In the genomic region with DNA sequence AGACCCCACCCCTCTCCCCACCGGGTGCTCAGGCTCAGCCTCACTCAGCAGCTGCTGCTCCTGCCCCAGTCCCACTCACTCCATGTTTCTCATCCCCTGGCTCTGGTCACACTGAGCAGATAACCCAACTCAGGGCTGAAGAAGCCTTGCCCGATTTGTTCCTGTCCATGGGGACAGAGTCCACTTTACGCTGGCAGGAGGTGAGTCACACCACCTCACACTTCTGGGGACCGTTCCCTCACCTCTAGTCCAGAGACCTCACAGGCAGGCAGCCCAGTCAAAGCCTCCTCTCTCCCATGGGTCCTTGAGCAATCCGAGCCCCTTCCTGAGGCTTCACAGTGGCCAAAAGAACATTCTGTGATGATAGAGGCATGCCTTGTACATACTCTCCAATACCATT, we compare ENCODE assay signal across 1 cellular context.
A peak's percentile ranks its signal among the peaks of the same experiment; 100 is the strongest.
TF ChIP-seq lines count a peak whose summit lies in the region.

No MANE protein-coding gene starts in this region.

TF ChIP-seq in HepG2, 621 proteins besides CTCF, POLR2A, EP300 and RAD21 (continued from another document and continues in another):
- TF ChIP-seq, protein P1, sequence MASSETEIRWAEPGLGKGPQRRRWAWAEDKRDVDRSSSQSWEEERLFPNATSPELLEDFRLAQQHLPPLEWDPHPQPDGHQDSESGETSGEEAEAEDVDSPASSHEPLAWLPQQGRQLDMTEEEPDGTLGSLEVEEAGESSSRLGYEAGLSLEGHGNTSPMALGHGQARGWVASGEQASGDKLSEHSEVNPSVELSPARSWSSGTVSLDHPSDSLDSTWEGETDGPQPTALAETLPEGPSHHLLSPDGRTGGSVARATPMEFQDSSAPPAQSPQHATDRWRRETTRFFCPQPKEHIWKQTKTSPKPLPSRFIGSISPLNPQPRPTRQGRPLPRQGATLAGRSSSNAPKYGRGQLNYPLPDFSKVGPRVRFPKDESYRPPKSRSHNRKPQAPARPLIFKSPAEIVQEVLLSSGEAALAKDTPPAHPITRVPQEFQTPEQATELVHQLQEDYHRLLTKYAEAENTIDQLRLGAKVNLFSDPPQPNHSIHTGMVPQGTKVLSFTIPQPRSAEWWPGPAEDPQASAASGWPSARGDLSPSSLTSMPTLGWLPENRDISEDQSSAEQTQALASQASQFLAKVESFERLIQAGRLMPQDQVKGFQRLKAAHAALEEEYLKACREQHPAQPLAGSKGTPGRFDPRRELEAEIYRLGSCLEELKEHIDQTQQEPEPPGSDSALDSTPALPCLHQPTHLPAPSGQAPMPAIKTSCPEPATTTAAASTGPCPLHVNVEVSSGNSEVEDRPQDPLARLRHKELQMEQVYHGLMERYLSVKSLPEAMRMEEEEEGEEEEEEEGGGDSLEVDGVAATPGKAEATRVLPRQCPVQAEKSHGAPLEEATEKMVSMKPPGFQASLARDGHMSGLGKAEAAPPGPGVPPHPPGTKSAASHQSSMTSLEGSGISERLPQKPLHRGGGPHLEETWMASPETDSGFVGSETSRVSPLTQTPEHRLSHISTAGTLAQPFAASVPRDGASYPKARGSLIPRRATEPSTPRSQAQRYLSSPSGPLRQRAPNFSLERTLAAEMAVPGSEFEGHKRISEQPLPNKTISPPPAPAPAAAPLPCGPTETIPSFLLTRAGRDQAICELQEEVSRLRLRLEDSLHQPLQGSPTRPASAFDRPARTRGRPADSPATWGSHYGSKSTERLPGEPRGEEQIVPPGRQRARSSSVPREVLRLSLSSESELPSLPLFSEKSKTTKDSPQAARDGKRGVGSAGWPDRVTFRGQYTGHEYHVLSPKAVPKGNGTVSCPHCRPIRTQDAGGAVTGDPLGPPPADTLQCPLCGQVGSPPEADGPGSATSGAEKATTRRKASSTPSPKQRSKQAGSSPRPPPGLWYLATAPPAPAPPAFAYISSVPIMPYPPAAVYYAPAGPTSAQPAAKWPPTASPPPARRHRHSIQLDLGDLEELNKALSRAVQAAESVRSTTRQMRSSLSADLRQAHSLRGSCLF (CRISPR knock-in tag; IDR thresholded peaks at IDR 0.05; ENCODE audit: borderline replicate concordance), result no peak
- TF ChIP-seq ZNF383 (CRISPR knock-in tag; IDR thresholded peaks at IDR 0.05; ENCODE audit: borderline replicate concordance) (no peak), DMAP1 (CRISPR knock-in tag; IDR thresholded peaks at IDR 0.05) (no peak), ZNF264 (CRISPR knock-in tag; IDR thresholded peaks at IDR 0.05) (peak; percentile 48; the same call in 1 of the 2 replicates), SAP130 (CRISPR knock-in tag; IDR thresholded peaks at IDR 0.05; ENCODE audit: low read depth) (peak; percentile 73), ZNF572 (CRISPR knock-in tag; IDR thresholded peaks at IDR 0.05) (no peak), ZNF17 (CRISPR knock-in tag; IDR thresholded peaks at IDR 0.05) (no peak), FOXM1 (CRISPR knock-in tag; IDR thresholded peaks at IDR 0.05) (no peak), ZSCAN20 (CRISPR knock-in tag; IDR thresholded peaks at IDR 0.05; ENCODE audit: borderline replicate concordance) (no peak), ZFP36L2 (CRISPR knock-in tag; IDR thresholded peaks at IDR 0.05) (no peak), ZNF34 (CRISPR knock-in tag; IDR thresholded peaks at IDR 0.05; ENCODE audit: borderline replicate concordance) (no peak), YY1 (IDR thresholded peaks at IDR 0.05; ENCODE audit: insufficient read depth, insufficient replicate concordance, low read depth, low read length) (no peak), TGIF2 (CRISPR knock-in tag; IDR thresholded peaks at IDR 0.05) (no peak), ZNF878 (CRISPR knock-in tag; IDR thresholded peaks at IDR 0.05) (no peak), U2AF1 (optimal IDR thresholded peaks at IDR 0.05; ENCODE audit: low read depth, low read length) (no peak), KLF16 (CRISPR knock-in tag; IDR thresholded peaks at IDR 0.05) (peak in 1 of 2 experiments; percentile 30; a peak in 1 of 4 replicates), FOXP1 (IDR thresholded peaks at IDR 0.05) (no peak), FOXP1 (CRISPR knock-in tag; IDR thresholded peaks at IDR 0.05) (0 out of 2 replicates have a peak, but pooled peaks have one; percentile 9), HNRNPLL (IDR thresholded peaks at IDR 0.05; ENCODE audit: low read depth, low read length, poor library complexity, severe bottlenecking) (no peak), ZNF713 (CRISPR knock-in tag; IDR thresholded peaks at IDR 0.05) (no peak), RBM39 (IDR thresholded peaks at IDR 0.05; ENCODE audit: low read depth, low read length, poor library complexity, severe bottlenecking) (no peak), ZNF224 (CRISPR knock-in tag; IDR thresholded peaks at IDR 0.05) (0 out of 2 replicates have a peak, but pooled peaks have one; percentile 60), SMC3 (IDR thresholded peaks at IDR 0.05; ENCODE audit: low read length) (peak; percentile 30; the same call in 1 of the 2 replicates), ZNF234 (CRISPR knock-in tag; conservative IDR thresholded peaks at IDR 0.05) (no peak)
- TF ChIP-seq, protein P2, sequence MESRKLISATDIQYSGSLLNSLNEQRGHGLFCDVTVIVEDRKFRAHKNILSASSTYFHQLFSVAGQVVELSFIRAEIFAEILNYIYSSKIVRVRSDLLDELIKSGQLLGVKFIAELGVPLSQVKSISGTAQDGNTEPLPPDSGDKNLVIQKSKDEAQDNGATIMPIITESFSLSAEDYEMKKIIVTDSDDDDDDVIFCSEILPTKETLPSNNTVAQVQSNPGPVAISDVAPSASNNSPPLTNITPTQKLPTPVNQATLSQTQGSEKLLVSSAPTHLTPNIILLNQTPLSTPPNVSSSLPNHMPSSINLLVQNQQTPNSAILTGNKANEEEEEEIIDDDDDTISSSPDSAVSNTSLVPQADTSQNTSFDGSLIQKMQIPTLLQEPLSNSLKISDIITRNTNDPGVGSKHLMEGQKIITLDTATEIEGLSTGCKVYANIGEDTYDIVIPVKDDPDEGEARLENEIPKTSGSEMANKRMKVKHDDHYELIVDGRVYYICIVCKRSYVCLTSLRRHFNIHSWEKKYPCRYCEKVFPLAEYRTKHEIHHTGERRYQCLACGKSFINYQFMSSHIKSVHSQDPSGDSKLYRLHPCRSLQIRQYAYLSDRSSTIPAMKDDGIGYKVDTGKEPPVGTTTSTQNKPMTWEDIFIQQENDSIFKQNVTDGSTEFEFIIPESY (CRISPR knock-in tag; IDR thresholded peaks at IDR 0.05), result peak; percentile 15; the same call in 1 of the 2 replicates
- TF ChIP-seq, protein P3, sequence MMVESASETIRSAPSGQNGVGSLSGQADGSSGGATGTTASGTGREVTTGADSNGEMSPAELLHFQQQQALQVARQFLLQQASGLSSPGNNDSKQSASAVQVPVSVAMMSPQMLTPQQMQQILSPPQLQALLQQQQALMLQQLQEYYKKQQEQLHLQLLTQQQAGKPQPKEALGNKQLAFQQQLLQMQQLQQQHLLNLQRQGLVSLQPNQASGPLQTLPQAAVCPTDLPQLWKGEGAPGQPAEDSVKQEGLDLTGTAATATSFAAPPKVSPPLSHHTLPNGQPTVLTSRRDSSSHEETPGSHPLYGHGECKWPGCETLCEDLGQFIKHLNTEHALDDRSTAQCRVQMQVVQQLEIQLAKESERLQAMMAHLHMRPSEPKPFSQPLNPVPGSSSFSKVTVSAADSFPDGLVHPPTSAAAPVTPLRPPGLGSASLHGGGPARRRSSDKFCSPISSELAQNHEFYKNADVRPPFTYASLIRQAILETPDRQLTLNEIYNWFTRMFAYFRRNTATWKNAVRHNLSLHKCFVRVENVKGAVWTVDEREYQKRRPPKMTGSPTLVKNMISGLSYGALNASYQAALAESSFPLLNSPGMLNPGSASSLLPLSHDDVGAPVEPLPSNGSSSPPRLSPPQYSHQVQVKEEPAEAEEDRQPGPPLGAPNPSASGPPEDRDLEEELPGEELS (CRISPR knock-in tag; IDR thresholded peaks at IDR 0.05), result peak; percentile 17; the same call in 1 of the 2 replicates
- TF ChIP-seq, protein P4, sequence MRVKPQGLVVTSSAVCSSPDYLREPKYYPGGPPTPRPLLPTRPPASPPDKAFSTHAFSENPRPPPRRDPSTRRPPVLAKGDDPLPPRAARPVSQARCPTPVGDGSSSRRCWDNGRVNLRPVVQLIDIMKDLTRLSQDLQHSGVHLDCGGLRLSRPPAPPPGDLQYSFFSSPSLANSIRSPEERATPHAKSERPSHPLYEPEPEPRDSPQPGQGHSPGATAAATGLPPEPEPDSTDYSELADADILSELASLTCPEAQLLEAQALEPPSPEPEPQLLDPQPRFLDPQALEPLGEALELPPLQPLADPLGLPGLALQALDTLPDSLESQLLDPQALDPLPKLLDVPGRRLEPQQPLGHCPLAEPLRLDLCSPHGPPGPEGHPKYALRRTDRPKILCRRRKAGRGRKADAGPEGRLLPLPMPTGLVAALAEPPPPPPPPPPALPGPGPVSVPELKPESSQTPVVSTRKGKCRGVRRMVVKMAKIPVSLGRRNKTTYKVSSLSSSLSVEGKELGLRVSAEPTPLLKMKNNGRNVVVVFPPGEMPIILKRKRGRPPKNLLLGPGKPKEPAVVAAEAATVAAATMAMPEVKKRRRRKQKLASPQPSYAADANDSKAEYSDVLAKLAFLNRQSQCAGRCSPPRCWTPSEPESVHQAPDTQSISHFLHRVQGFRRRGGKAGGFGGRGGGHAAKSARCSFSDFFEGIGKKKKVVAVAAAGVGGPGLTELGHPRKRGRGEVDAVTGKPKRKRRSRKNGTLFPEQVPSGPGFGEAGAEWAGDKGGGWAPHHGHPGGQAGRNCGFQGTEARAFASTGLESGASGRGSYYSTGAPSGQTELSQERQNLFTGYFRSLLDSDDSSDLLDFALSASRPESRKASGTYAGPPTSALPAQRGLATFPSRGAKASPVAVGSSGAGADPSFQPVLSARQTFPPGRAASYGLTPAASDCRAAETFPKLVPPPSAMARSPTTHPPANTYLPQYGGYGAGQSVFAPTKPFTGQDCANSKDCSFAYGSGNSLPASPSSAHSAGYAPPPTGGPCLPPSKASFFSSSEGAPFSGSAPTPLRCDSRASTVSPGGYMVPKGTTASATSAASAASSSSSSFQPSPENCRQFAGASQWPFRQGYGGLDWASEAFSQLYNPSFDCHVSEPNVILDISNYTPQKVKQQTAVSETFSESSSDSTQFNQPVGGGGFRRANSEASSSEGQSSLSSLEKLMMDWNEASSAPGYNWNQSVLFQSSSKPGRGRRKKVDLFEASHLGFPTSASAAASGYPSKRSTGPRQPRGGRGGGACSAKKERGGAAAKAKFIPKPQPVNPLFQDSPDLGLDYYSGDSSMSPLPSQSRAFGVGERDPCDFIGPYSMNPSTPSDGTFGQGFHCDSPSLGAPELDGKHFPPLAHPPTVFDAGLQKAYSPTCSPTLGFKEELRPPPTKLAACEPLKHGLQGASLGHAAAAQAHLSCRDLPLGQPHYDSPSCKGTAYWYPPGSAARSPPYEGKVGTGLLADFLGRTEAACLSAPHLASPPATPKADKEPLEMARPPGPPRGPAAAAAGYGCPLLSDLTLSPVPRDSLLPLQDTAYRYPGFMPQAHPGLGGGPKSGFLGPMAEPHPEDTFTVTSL (CRISPR knock-in tag; IDR thresholded peaks at IDR 0.05; ENCODE audit: borderline replicate concordance), result peak; percentile 82; the same call in 1 of the 2 replicates
- TF ChIP-seq, protein P5, sequence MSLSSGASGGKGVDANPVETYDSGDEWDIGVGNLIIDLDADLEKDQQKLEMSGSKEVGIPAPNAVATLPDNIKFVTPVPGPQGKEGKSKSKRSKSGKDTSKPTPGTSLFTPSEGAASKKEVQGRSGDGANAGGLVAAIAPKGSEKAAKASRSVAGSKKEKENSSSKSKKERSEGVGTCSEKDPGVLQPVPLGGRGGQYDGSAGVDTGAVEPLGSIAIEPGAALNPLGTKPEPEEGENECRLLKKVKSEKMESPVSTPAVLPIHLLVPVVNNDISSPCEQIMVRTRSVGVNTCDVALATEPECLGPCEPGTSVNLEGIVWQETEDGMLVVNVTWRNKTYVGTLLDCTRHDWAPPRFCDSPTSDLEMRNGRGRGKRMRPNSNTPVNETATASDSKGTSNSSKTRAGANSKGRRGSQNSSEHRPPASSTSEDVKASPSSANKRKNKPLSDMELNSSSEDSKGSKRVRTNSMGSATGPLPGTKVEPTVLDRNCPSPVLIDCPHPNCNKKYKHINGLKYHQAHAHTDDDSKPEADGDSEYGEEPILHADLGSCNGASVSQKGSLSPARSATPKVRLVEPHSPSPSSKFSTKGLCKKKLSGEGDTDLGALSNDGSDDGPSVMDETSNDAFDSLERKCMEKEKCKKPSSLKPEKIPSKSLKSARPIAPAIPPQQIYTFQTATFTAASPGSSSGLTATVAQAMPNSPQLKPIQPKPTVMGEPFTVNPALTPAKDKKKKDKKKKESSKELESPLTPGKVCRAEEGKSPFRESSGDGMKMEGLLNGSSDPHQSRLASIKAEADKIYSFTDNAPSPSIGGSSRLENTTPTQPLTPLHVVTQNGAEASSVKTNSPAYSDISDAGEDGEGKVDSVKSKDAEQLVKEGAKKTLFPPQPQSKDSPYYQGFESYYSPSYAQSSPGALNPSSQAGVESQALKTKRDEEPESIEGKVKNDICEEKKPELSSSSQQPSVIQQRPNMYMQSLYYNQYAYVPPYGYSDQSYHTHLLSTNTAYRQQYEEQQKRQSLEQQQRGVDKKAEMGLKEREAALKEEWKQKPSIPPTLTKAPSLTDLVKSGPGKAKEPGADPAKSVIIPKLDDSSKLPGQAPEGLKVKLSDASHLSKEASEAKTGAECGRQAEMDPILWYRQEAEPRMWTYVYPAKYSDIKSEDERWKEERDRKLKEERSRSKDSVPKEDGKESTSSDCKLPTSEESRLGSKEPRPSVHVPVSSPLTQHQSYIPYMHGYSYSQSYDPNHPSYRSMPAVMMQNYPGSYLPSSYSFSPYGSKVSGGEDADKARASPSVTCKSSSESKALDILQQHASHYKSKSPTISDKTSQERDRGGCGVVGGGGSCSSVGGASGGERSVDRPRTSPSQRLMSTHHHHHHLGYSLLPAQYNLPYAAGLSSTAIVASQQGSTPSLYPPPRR (CRISPR knock-in tag; IDR thresholded peaks at IDR 0.05; ENCODE audit: borderline replicate concordance), result 0 out of 2 replicates have a peak, but pooled peaks have one; percentile 41
- TF ChIP-seq, protein P6, sequence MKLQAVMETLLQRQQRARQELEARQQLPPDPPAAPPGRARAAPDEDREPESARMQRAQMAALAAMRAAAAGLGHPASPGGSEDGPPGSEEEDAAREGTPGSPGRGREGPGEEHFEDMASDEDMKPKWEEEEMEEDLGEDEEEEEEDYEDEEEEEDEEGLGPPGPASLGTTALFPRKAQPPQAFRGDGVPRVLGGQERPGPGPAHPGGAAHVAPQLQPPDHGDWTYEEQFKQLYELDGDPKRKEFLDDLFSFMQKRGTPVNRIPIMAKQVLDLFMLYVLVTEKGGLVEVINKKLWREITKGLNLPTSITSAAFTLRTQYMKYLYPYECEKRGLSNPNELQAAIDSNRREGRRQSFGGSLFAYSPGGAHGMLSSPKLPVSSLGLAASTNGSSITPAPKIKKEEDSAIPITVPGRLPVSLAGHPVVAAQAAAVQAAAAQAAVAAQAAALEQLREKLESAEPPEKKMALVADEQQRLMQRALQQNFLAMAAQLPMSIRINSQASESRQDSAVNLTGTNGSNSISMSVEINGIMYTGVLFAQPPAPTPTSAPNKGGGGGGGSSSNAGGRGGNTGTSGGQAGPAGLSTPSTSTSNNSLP (IDR thresholded peaks at IDR 0.05; ENCODE audit: low read depth, low read length), result no peak
- TF ChIP-seq, protein P7, sequence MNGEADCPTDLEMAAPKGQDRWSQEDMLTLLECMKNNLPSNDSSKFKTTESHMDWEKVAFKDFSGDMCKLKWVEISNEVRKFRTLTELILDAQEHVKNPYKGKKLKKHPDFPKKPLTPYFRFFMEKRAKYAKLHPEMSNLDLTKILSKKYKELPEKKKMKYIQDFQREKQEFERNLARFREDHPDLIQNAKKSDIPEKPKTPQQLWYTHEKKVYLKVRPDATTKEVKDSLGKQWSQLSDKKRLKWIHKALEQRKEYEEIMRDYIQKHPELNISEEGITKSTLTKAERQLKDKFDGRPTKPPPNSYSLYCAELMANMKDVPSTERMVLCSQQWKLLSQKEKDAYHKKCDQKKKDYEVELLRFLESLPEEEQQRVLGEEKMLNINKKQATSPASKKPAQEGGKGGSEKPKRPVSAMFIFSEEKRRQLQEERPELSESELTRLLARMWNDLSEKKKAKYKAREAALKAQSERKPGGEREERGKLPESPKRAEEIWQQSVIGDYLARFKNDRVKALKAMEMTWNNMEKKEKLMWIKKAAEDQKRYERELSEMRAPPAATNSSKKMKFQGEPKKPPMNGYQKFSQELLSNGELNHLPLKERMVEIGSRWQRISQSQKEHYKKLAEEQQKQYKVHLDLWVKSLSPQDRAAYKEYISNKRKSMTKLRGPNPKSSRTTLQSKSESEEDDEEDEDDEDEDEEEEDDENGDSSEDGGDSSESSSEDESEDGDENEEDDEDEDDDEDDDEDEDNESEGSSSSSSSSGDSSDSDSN (CRISPR knock-in tag; IDR thresholded peaks at IDR 0.05), result peak; percentile 79
